36 cellular contexts compared by ENCODE assay signal in the genomic region with DNA sequence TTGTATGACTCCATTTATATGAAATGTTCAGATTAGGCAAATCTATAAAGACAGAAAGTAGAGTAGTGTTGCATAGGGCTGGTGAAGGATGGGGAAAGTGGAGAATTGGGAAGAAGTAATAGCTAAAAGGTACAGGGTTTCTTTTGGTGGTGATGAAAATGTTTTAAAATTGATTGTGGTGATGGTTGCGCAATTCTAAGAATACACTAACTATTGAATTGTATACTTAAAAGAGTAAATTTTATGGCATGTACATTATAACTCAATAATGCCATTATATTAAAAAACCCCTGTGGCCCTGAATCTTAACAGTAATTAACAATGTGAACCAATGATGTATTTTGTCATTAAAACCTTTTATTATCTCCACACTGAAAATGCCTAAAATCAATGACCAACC.
"Had no signal": no experiment of that assay in that cellular context is flagged by ENCODE, and none has a peak within 500 bp of the region (broad histone marks: within the 10 kb centered on the region; RNA-seq: fewer than 3 reads in every experiment).

No MANE protein-coding gene starts in this region.

- H3K27me3 ChIP-seq: MG63 had no signal

- H3K9me3 ChIP-seq: MG63 had no signal

- DNase-seq: Karpas-422, Kasumi-1, MG63, MM.1S, MV-4-11, NCI-H1048, NCI-H1092, NCI-H1092 treated with DMSO at 0.1 percent for 48 hours, NCI-H1105, NCI-H1105 treated with DMSO at 0.1 percent for 48 hours, NCI-H1417, NCI-H1417 treated with DMSO at 0.1 percent for 48 hours, NCI-H1436, NCI-H1436 treated with DMSO at 0.1 percent for 48 hours, NCI-H146, NCI-H1694, NCI-H1694 treated with DMSO at 0.1 percent for 48 hours, NCI-H187, NCI-H187 treated with DMSO at 0.1 percent for 48 hours, NCI-H1930, NCI-H2029, NCI-H2029 treated with DMSO at 0.1 percent for 48 hours, NCI-H2081, NCI-H2081 treated with DMSO at 0.1 percent for 48 hours, NCI-H2107, NCI-H2171, NCI-H2171 treated with DMSO at 0.1 percent for 48 hours, NCI-H2227 treated with DMSO at 0.1 percent for 48 hours, NCI-H226, NCI-H345, NCI-H446, NCI-H446 treated with DMSO at 0.1 percent for 48 hours, NCI-H510A, NCI-H510A treated with DMSO at 0.1 percent for 48 hours, NCI-H524, NCI-H524 treated with DMSO at 0.1 percent for 48 hours had no signal

- H3K36me3 ChIP-seq: MG63 had no signal

- H3K4me3 ChIP-seq: MG63 had no signal
